8 cellular contexts compared by ENCODE assay signal in genomic region chr9:95506692-95507455, GRCh38. TPM values are rescaled to one million over a fixed set of nuclear protein-coding genes. Genes with fewer than 3 reads are reported as not detected.
A peak's percentile ranks its signal among the peaks of the same experiment; 100 is the strongest.
DNase-seq lines count a peak whose midpoint lies in the region; ATAC-seq and TF ChIP-seq lines count a peak whose summit lies in the region.

No MANE protein-coding gene starts in this region.

- no peak for ATAC-seq in GM21619 (IDR thresholded peaks at IDR 0.05; ENCODE audit: unreplicated experiment)

- H3K36me3 ChIP-seq in H7 (replicated peaks; ENCODE audit: control insufficient read depth, insufficient read depth, low read length) = no peaks in the 10 kb centered on the region

- H3K4me1 Mint-ChIP-seq in activated T-helper 1 cell treated with anti-CD3 and anti-CD28 coated beads, Interleukin-12 subunit alpha, Interleukin-12 subunit beta, Interleukin-2, Interleukin-4 antibody, amounts not matched to agents 30 ng/mL and 10 ng/mL and 1 ng/mL, durations not matched to agents 14 hours and 24 hours and 36 hours (ENCODE audit: low read depth) = peaks cover 43% of the 10 kb centered on the region
- peaks cover 49% of the 10 kb centered on the region for H3K4me1 Mint-ChIP-seq in neural crest cell

- in situ Hi-C loops in Caki2 (cut with HindIII; ENCODE audit: low pct_unique_long_range_greater_than_20kb, low sequenced_read_pairs) = no loop called here

- H3K9me3 Mint-ChIP-seq in activated T-helper 1 cell treated with anti-CD3 and anti-CD28 coated beads, Interleukin-12 subunit alpha, Interleukin-12 subunit beta, Interleukin-2, Interleukin-4 antibody, amounts not matched to agents 30 ng/mL and 10 ng/mL and 1 ng/mL, durations not matched to agents 14 hours and 24 hours and 36 hours = no peaks in the 10 kb centered on the region
- H3K9me3 Mint-ChIP-seq in neural crest cell = no peaks in the 10 kb centered on the region

- TF ChIP-seq CTCF in fibroblast of the aortic adventitia (IDR thresholded peaks at IDR 0.05; ENCODE audit: insufficient read depth, low read length) (no peak), neural crest cell (conservative IDR thresholded peaks at IDR 0.05) (no peak)

- peak overlapping the region; percentile 95 for H3K4me3 Mint-ChIP-seq in activated T-helper 1 cell treated with anti-CD3 and anti-CD28 coated beads, Interleukin-12 subunit alpha, Interleukin-12 subunit beta, Interleukin-2, Interleukin-4 antibody, amounts not matched to agents 30 ng/mL and 10 ng/mL and 1 ng/mL, durations not matched to agents 14 hours and 24 hours and 36 hours
- peak overlapping the region; percentile 97 for H3K4me3 Mint-ChIP-seq in neural crest cell

- intact Hi-C loops in activated T-helper 1 cell treated with anti-CD3 and anti-CD28 coated beads, Interleukin-12 subunit alpha, Interleukin-12 subunit beta, Interleukin-2, Interleukin-4 antibody, amounts not matched to agents 30 ng/mL and 10 ng/mL and 1 ng/mL, durations not matched to agents 14 hours and 24 hours and 36 hours (cut with micrococcal nuclease) = loop anchor here (1.0 to 10.0 kb wide), 5 partner anchors 10 to 780 kb away; partner anchors contain the start of genes AOPEP and FANCC

- H3K4me3 ChIP-seq in H7 (ENCODE audit: insufficient read depth, low read depth, low read length) = peak overlapping the region; percentile 78
- H3K4me3 ChIP-seq in fibroblast of the aortic adventitia (ENCODE audit: low read depth, low read length) = peak overlapping the region; percentile 84

- no peaks in the 10 kb centered on the region; the same call in 1 of the 2 replicates for H3K27me3 ChIP-seq in H7 (ENCODE audit: control insufficient read depth, insufficient read depth, low read length)

- peak overlapping the region; percentile 83 for H3K27ac Mint-ChIP-seq in activated T-helper 1 cell treated with anti-CD3 and anti-CD28 coated beads, Interleukin-12 subunit alpha, Interleukin-12 subunit beta, Interleukin-2, Interleukin-4 antibody, amounts not matched to agents 30 ng/mL and 10 ng/mL and 1 ng/mL, durations not matched to agents 14 hours and 24 hours and 36 hours
- H3K27ac Mint-ChIP-seq in neural crest cell (ENCODE audit: unreplicated experiment) = peak overlapping the region; percentile 86

- peaks cover 57% of the 10 kb centered on the region for H3K27me3 Mint-ChIP-seq in activated T-helper 1 cell treated with anti-CD3 and anti-CD28 coated beads, Interleukin-12 subunit alpha, Interleukin-12 subunit beta, Interleukin-2, Interleukin-4 antibody, amounts not matched to agents 30 ng/mL and 10 ng/mL and 1 ng/mL, durations not matched to agents 14 hours and 24 hours and 36 hours (ENCODE audit: insufficient read depth)
- H3K27me3 Mint-ChIP-seq in neural crest cell (ENCODE audit: low read depth) = peaks cover 17% of the 10 kb centered on the region

- DNase-seq in Caki2 (ENCODE audit: low read depth) (peak; percentile 68), H7 (peak; percentile 74), NCI-H226 (peak; percentile 51), fibroblast of the aortic adventitia (ENCODE audit: low read depth) (no peak), neural crest cell (ENCODE audit: low read depth, low spot score) (peak; percentile 35), NCI-H1436 treated with DMSO at 0.1 percent for 48 hours (lab: John Stamatoyannopoulos, UW) (no peak)
- no peak for DNase-seq in activated T-helper 1 cell treated with anti-CD3 and anti-CD28 coated beads, Interleukin-12 subunit alpha, Interleukin-12 subunit beta, Interleukin-2, Interleukin-4 antibody, amounts not matched to agents 30 ng/mL and 10 ng/mL and 1 ng/mL, durations not matched to agents 14 hours and 24 hours and 36 hours (ENCODE audit: low spot score)

- H3K36me3 Mint-ChIP-seq in activated T-helper 1 cell treated with anti-CD3 and anti-CD28 coated beads, Interleukin-12 subunit alpha, Interleukin-12 subunit beta, Interleukin-2, Interleukin-4 antibody, amounts not matched to agents 30 ng/mL and 10 ng/mL and 1 ng/mL, durations not matched to agents 14 hours and 24 hours and 36 hours (ENCODE audit: low read depth) = peaks cover 1% of the 10 kb centered on the region
- peaks cover 4% of the 10 kb centered on the region for H3K36me3 Mint-ChIP-seq in neural crest cell (ENCODE audit: low read depth)

RNA-seq across cellular contexts. Expression of gene PTCH1, which starts 9.9 kb away (rescaled TPM):
- 2.6 and 3.1 TPM in 2 replicates for total RNA-seq in Caki2 (2014; rRNA removed; shearing (Covaris generic); ENCODE audit: low replicate concordance)
- 14.0 and 18.3 TPM in 2 replicates for total RNA-seq in H7 (2014; rRNA removed; shearing (Covaris generic))
- 9.9 and 11.5 TPM in 2 replicates for total RNA-seq in activated T-helper 1 cell treated with anti-CD3 and anti-CD28 coated beads, Interleukin-12 subunit alpha, Interleukin-12 subunit beta, Interleukin-2, Interleukin-4 antibody, amounts not matched to agents 30 ng/mL and 10 ng/mL and 1 ng/mL, durations not matched to agents 14 hours and 24 hours and 36 hours
- total RNA-seq in fibroblast of the aortic adventitia (ENCODE audit: low replicate concordance) (2.1 and 9.4 TPM in 2 replicates), neural crest cell (70.8 and 75.6 TPM in 2 replicates)

Comparison
In these comparisons a context has a peak if more than half of its experiments do, and no peak if none do; other contexts are left out.
1. DNase-seq: peak in Caki2 (single experiment), H7 (single experiment), NCI-H226 (single experiment) and neural crest cell (single experiment); none in activated T-helper 1 cell treated with anti-CD3 and anti-CD28 coated beads, Interleukin-12 subunit alpha, Interleukin-12 subunit beta, Interleukin-2, Interleukin-4 antibody, amounts not matched to agents 30 ng/mL and 10 ng/mL and 1 ng/mL, durations not matched to agents 14 hours and 24 hours and 36 hours (single experiment), fibroblast of the aortic adventitia (single experiment) and NCI-H1436 treated with DMSO at 0.1 percent for 48 hours (single experiment).